Comparison of ENCODE assay signal across 27 cellular contexts in genomic region chr4:41579556-41579955, GRCh38. TPM values are rescaled to one million over a fixed set of nuclear protein-coding genes. Genes with fewer than 3 reads are reported as not detected.
DNase-seq lines count a peak whose midpoint lies in the region; ATAC-seq, FAIRE-seq and TF ChIP-seq lines count a peak whose summit lies in the region.
"Had no signal": no experiment of that assay in that cellular context is flagged by ENCODE, and none has a peak within 500 bp of the region (broad histone marks: within the 10 kb centered on the region; RNA-seq: fewer than 3 reads in every experiment).

No MANE protein-coding gene starts in this region.

- H3K9me3 Mint-ChIP-seq in glutamatergic neuron (ENCODE audit: unreplicated experiment): no peaks in the 10 kb centered on the region

- peaks cover 36% of the 10 kb centered on the region for H3K4me1 ChIP-seq in psoas muscle
- H3K4me1 ChIP-seq: BLaER1 treated with 17β-estradiol and CSF1 and Interleukin-3, amounts not matched to agents 10 nM and 100 nM; Caco-2 had no signal

- intact Hi-C loops in psoas muscle (cut with DNase I): no loop called here

- 86 to 99% (median 94%) methylated on average over 2 of the region's 2 CpGs for whole genome bisulfite sequencing in psoas muscle, 3 donors

- H3K4me1 Mint-ChIP-seq in glutamatergic neuron (ENCODE audit: low read depth, unreplicated experiment): peaks cover 12% of the 10 kb centered on the region
- H3K4me1 Mint-ChIP-seq: GM23338, IgD-negative memory B cell had no signal

- no peaks in the 10 kb centered on the region for H3K9me3 ChIP-seq in psoas muscle
- H3K9me3 ChIP-seq: Caco-2 had no signal

- no peaks in the 10 kb centered on the region for H3K36me3 ChIP-seq in psoas muscle (ENCODE audit: insufficient read depth in 1 of 2, low read depth in 1 of 2)
- H3K36me3 ChIP-seq: BLaER1 treated with 17β-estradiol and CSF1 and Interleukin-3, amounts not matched to agents 10 nM and 100 nM; HAP-1; SJCRH30 had no signal

- TF ChIP-seq CTCF in psoas muscle (IDR thresholded peaks at IDR 0.05) (no peak), glutamatergic neuron (IDR thresholded peaks at IDR 0.05; ENCODE audit: partially characterized antibody, unreplicated experiment) (no peak)

- ATAC-seq in psoas muscle (peak; percentile 23 to 45 (median 34)), HG02970 (IDR thresholded peaks at IDR 0.05; ENCODE audit: low FRiP score, unreplicated experiment) (no peak)
- ATAC-seq: A549; CD8-positive, alpha-beta T cell; GM23338; PC-3; SK-N-SH treated with all-trans-retinoic acid at 6 μM for 48 hours had no signal

- no peaks in the 10 kb centered on the region for H3K27me3 ChIP-seq in psoas muscle (ENCODE audit: insufficient read depth in 3 of 3, low read length in 2 of 3)
- H3K27me3 ChIP-seq: BLaER1 treated with 17β-estradiol and CSF1 and Interleukin-3, amounts not matched to agents 10 nM and 100 nM; SJCRH30 had no signal

- H3K4me3 ChIP-seq in psoas muscle: no peak overlapping the region
- H3K4me3 ChIP-seq: A549; BLaER1 treated with 17β-estradiol and CSF1 and Interleukin-3, amounts not matched to agents 10 nM and 100 nM; GM23338; HAP-1; SJCRH30 had no signal

- H3K27ac ChIP-seq in psoas muscle: peak overlapping the region; percentile 70
- H3K27ac ChIP-seq: A549; BLaER1 treated with 17β-estradiol and CSF1 and Interleukin-3, amounts not matched to agents 10 nM and 100 nM; HL-60; KMS-11; SJCRH30 had no signal

- peak; percentile 58 for DNase-seq in EH (ENCODE audit: low read depth)
- peak; percentile 78 for DNase-seq in NCI-H82 (lab: John Stamatoyannopoulos, UW)
- DNase-seq in psoas muscle: no peak
- DNase-seq in NCI-H2227 treated with DMSO at 0.1 percent for 48 hours (lab: John Stamatoyannopoulos, UW): no peak
- DNase-seq in glutamatergic neuron: no peak
- no peak for DNase-seq in NCI-H2196 (lab: John Stamatoyannopoulos, UW; ENCODE audit: unreplicated experiment)
- DNase-seq: AML-193; Caco-2; CD8-positive, alpha-beta T cell; DMS79 treated with DMSO at 0.1 percent for 48 hours; MM.1S; NCI-H1694; NCI-H2081; NCI-H345; PC-3; SJCRH30 had no signal

- no peaks in the 10 kb centered on the region for H3K36me3 Mint-ChIP-seq in glutamatergic neuron (ENCODE audit: unreplicated experiment)
- H3K36me3 Mint-ChIP-seq: CD8-positive, alpha-beta T cell; IgD-negative memory B cell had no signal

- no peak overlapping the region for H3K27ac Mint-ChIP-seq in glutamatergic neuron (ENCODE audit: unreplicated experiment)
- H3K27ac Mint-ChIP-seq: CD8-positive, alpha-beta T cell; GM23338; IgD-negative memory B cell had no signal

- no peak overlapping the region for H3K4me3 Mint-ChIP-seq in glutamatergic neuron (ENCODE audit: unreplicated experiment)
- H3K4me3 Mint-ChIP-seq: CD8-positive, alpha-beta T cell; GM23338; IgD-negative memory B cell had no signal

- H3K27me3 Mint-ChIP-seq in glutamatergic neuron (ENCODE audit: unreplicated experiment): peaks cover 2% of the 10 kb centered on the region
- H3K27me3 Mint-ChIP-seq: IgD-negative memory B cell had no signal

- peak; percentile 38 for FAIRE-seq in islet of Langerhans (lab: Jason Lieb, UNC)
- FAIRE-seq: A549, GM12892 had no signal

RNA-seq across cellular contexts. Expression of gene LIMCH1, which starts 41.6 kb away (rescaled TPM):
- total RNA-seq in psoas muscle (100 to 1,000 TPM; 169 to 279 (median 185) TPM), glutamatergic neuron (ENCODE audit: unreplicated experiment) (22.5 TPM)
- polyA plus RNA-seq in psoas muscle: 10 to 100 TPM; 14.2 to 51.2 (median 26.5) TPM
- total RNA-seq: CD8-positive, alpha-beta T cell had no signal
- polyA plus RNA-seq: IgD-negative memory B cell had no signal

Comparison
In these comparisons a context has a peak if more than half of its experiments do, and no peak if none do; other contexts are left out.
1. DNase-seq: peak in EH (single experiment) and NCI-H82 (single experiment); none in psoas muscle (0 of 2), NCI-H2227 treated with DMSO at 0.1 percent for 48 hours (single experiment), glutamatergic neuron (single experiment) and NCI-H2196 (single experiment).